In genomic region chr4:77800483-77801259, GRCh38 we compare ENCODE assay signal across 9 cellular contexts. TPM values are rescaled to one million over a fixed set of nuclear protein-coding genes. Genes with fewer than 3 reads are reported as not detected.
DNase-seq lines count a peak whose midpoint lies in the region; ATAC-seq, FAIRE-seq and TF ChIP-seq lines count a peak whose summit lies in the region.
"Had no signal": no experiment of that assay in that cellular context is flagged by ENCODE, and none has a peak within 500 bp of the region (broad histone marks: within the 10 kb centered on the region; RNA-seq: fewer than 3 reads in every experiment).

No MANE protein-coding gene starts in this region.

- no peaks in the 10 kb centered on the region for H3K9me3 ChIP-seq in CD8-positive, alpha-beta memory T cell (ENCODE audit: low read length)
- H3K9me3 ChIP-seq in esophagus squamous epithelium (no peaks in the 10 kb centered on the region), pancreas (no peaks in the 10 kb centered on the region)
- H3K9me3 ChIP-seq: SJSA1 had no signal

- H3K4me3 ChIP-seq in CD8-positive, alpha-beta memory T cell (ENCODE audit: low read length): peak overlapping the region; percentile 44
- H3K4me3 ChIP-seq in esophagus squamous epithelium (no peak overlapping the region), pancreas (no peak overlapping the region)
- H3K4me3 ChIP-seq: SJSA1 had no signal

- no peaks in the 10 kb centered on the region for H3K9me3 Mint-ChIP-seq in CD8-positive, alpha-beta memory T cell
- no peaks in the 10 kb centered on the region for H3K9me3 Mint-ChIP-seq in T-cell

- POLR2A ChIA-PET in CD8-positive, alpha-beta memory T cell (lab: Charles Lee): interaction anchor here (0.8 to 1.5 kb wide), 4 partner anchors 17 to 62 kb away, joined by 3 to 13 read pairs (median 6); partner anchors contain the start of genes CNOT6L and MRPL1
- POLR2A ChIA-PET in T-cell (lab: Charles Lee): interaction anchor here (0.5 to 2.9 kb wide), 27 partner anchors 8 to 745 kb away, joined by 3 to 35 read pairs (median 4); partner anchors contain the start of gene MRPL1 (in 1 of the 2)

- DNase-seq in CD8-positive, alpha-beta memory T cell: no peak
- DNase-seq in T-cell: no peak
- DNase-seq in esophagus squamous epithelium (lab: John Stamatoyannopoulos, UW): no peak
- no peak for DNase-seq in pancreas
- no peak for DNase-seq in NCI-H69 (lab: John Stamatoyannopoulos, UW)
- DNase-seq in stimulated activated CD4-positive, alpha-beta T cell treated with anti-CD3 and anti-CD28 coated beads, Interleukin-4, amount 100 ng/mL, for 1 hour: no peak

- peaks cover 5 to 42% (median 6%) of the 10 kb centered on the region in 3 donors for H3K36me3 Mint-ChIP-seq in CD8-positive, alpha-beta memory T cell
- H3K36me3 Mint-ChIP-seq in T-cell: peaks cover 14% of the 10 kb centered on the region

- no peak overlapping the region for H3K27ac ChIP-seq in CD8-positive, alpha-beta memory T cell (ENCODE audit: low read depth, low read length)
- H3K27ac ChIP-seq in esophagus squamous epithelium (peak overlapping the region in 3 of 4 donors; percentile 45 to 59 (median 47)), pancreas (peak overlapping the region in 2 of 4 donors; percentile 1 to 24)
- H3K27ac ChIP-seq: SJSA1 had no signal

- CTCF ChIA-PET in CD8-positive, alpha-beta memory T cell (lab: Charles Lee): interaction anchor here (0.8 to 2.3 kb wide), 6 partner anchors 10 to 412 kb away, joined by 3 to 7 read pairs (median 4); partner anchors contain the start of gene MRPL1
- CTCF ChIA-PET in T-cell (lab: Charles Lee): interaction anchor here in 1 of 2 donors (0.5 to 2.1 kb wide), 10 partner anchors 9 to 976 kb away, joined by 3 to 11 read pairs (median 4); partner anchors contain the start of genes BMP2K and MRPL1

- peak overlapping the region; percentile 61 to 89 (median 74) for H3K4me3 Mint-ChIP-seq in CD8-positive, alpha-beta memory T cell
- H3K4me3 Mint-ChIP-seq in T-cell: peak overlapping the region; percentile 58 to 73 (median 60)

- H3K27ac Mint-ChIP-seq in CD8-positive, alpha-beta memory T cell: peak overlapping the region; percentile 14 to 91 (median 58)
- H3K27ac Mint-ChIP-seq in T-cell: peak overlapping the region; percentile 63 to 85

- intact Hi-C loops in esophagus squamous epithelium (cut with DNase I) (no loop called here), pancreas (cut with DNase I) (no loop called here)

- H3K4me1 ChIP-seq in CD8-positive, alpha-beta memory T cell (ENCODE audit: insufficient read depth, low read length): peaks cover 78% of the 10 kb centered on the region
- peaks cover 7 to 72% (median 17%) of the 10 kb centered on the region in 3 donors for H3K4me1 ChIP-seq in esophagus squamous epithelium
- H3K4me1 ChIP-seq in pancreas: peaks cover 14 to 41% (median 33%) of the 10 kb centered on the region in 3 donors

- FAIRE-seq in pancreas (lab: Jason Lieb, UNC): no peak

- H3K4me1 Mint-ChIP-seq in CD8-positive, alpha-beta memory T cell: peaks cover 79 to 96% (median 95%) of the 10 kb centered on the region in 3 donors
- H3K4me1 Mint-ChIP-seq in T-cell: peaks cover 88 to 91% (median 90%) of the 10 kb centered on the region in 3 donors

- H3K27me3 Mint-ChIP-seq in CD8-positive, alpha-beta memory T cell: no peaks in the 10 kb centered on the region
- H3K27me3 Mint-ChIP-seq in T-cell: no peaks in the 10 kb centered on the region

- no peaks in the 10 kb centered on the region for H3K27me3 ChIP-seq in CD8-positive, alpha-beta memory T cell (ENCODE audit: insufficient read depth, low read length, poor library complexity, severe bottlenecking)
- H3K27me3 ChIP-seq in esophagus squamous epithelium (no peaks in the 10 kb centered on the region), pancreas (no peaks in the 10 kb centered on the region)
- H3K27me3 ChIP-seq: SJSA1 had no signal

- H3K36me3 ChIP-seq in CD8-positive, alpha-beta memory T cell (ENCODE audit: insufficient read depth, low read length): no peaks in the 10 kb centered on the region
- H3K36me3 ChIP-seq in esophagus squamous epithelium (no peaks in the 10 kb centered on the region), pancreas (no peaks in the 10 kb centered on the region)
- H3K36me3 ChIP-seq: SJSA1 had no signal

- WGBS in esophagus squamous epithelium, 2 donors: 42 to 44% methylated on average over 2 of the region's 2 CpGs
- 52 to 54% methylated on average over 2 of the region's 2 CpGs for WGBS in pancreas, 2 donors

- TF ChIP-seq POLR2A in esophagus squamous epithelium (IDR thresholded peaks at IDR 0.05): no peak

- no peak for TF ChIP-seq CTCF in esophagus squamous epithelium (IDR thresholded peaks at IDR 0.05)
- TF ChIP-seq CTCF in pancreas (IDR thresholded peaks at IDR 0.05): no peak

- ATAC-seq in T-cell (replicated peaks in 1 of 4) (peak; percentile 13 to 55 (median 44)), pancreas (peak in 3 of 4 donors; percentile 20 to 44 (median 41)), HG02870 (IDR thresholded peaks at IDR 0.05; ENCODE audit: unreplicated experiment) (no peak), HG03095 (IDR thresholded peaks at IDR 0.05; ENCODE audit: unreplicated experiment) (no peak)

RNA-seq across cellular contexts. Expression of gene CNOT6L, which starts 18.5 kb away (rescaled TPM):
- 100 to 1,000 TPM in 1 of 2 experiments, 10 to 100 TPM in 1; 96.5 to 100 TPM for total RNA-seq in CD8-positive, alpha-beta memory T cell
- 45.2 TPM for polyA plus RNA-seq in CD8-positive, alpha-beta memory T cell
- total RNA-seq in T-cell (100 to 1,000 TPM; 159 to 207 (median 170) TPM), esophagus squamous epithelium (10 to 100 TPM in 3 of 4 donors, 1 to 10 TPM in 1; 8.5 to 33.6 (median 15.7) TPM), pancreas (10 to 100 TPM; 22.3 to 38.7 (median 26.9) TPM)
- polyA plus RNA-seq in pancreas: 1 to 10 TPM; 2.2 to 4.8 TPM

Comparison
In these comparisons a context has a peak if more than half of its experiments do, and no peak if none do; other contexts are left out.
1. ATAC-seq: peak in T-cell (4 of 4) and pancreas (3 of 4); none in HG02870 (single experiment) and HG03095 (single experiment).